In genomic region chr6:12172572-12172971, GRCh38 we compare ENCODE assay signal across 20 cellular contexts.
A peak's percentile ranks its signal among the peaks of the same experiment; 100 is the strongest.
DNase-seq lines count a peak whose midpoint lies in the region; FAIRE-seq and TF ChIP-seq lines count a peak whose summit lies in the region.
"Had no signal": no experiment of that assay in that cellular context is flagged by ENCODE, and none has a peak within 500 bp of the region (broad histone marks: within the 10 kb centered on the region; RNA-seq: fewer than 3 reads in every experiment).

No MANE protein-coding gene starts in this region.

- no peak for TF ChIP-seq CTCF in HFFc6 (IDR thresholded peaks at IDR 0.05)

- no peak overlapping the region for H3K27ac Mint-ChIP-seq in HFFc6
- H3K27ac Mint-ChIP-seq: B cell; CD4-positive, alpha-beta T cell; CD8-positive, alpha-beta T cell had no signal

- H3K36me3 Mint-ChIP-seq in HFFc6 (ENCODE audit: low read depth): no peaks in the 10 kb centered on the region

- DNase-seq in NOMO-1 treated with DMSO at 0.1 percent for 48 hours (lab: John Stamatoyannopoulos, UW; ENCODE audit: unreplicated experiment): peak; percentile 38
- no peak for DNase-seq in NOMO-1 treated with dmso at 0.1 percent for 144 hours (lab: John Stamatoyannopoulos, UW; ENCODE audit: unreplicated experiment)
- peak; percentile 34 for DNase-seq in NCI-H69 (lab: John Stamatoyannopoulos, UW)
- DNase-seq in hypothalamus (lab: John Stamatoyannopoulos, UW): no peak
- no peak for DNase-seq in HFFc6
- DNase-seq in iPS-NIHi7 (ENCODE audit: extremely low spot score): no peak
- DNase-seq: AML-193; Caco-2; Calu3; CD4-positive, alpha-beta T cell; CD8-positive, alpha-beta T cell; DMS79 treated with DMSO at 0.1 percent for 48 hours; GF-D8 had no signal

- no peak overlapping the region for H3K4me3 Mint-ChIP-seq in HFFc6
- H3K4me3 Mint-ChIP-seq: B cell; CD4-positive, alpha-beta T cell; CD8-positive, alpha-beta T cell had no signal

- FAIRE-seq in colon (lab: Jason Lieb, UNC): peak; percentile 10
- FAIRE-seq: A549, D721Med, G401.6, GM12891, GM19239 had no signal

- peaks cover 29% of the 10 kb centered on the region for H3K4me1 Mint-ChIP-seq in HFFc6 (ENCODE audit: low read depth)
- H3K4me1 Mint-ChIP-seq: B cell had no signal

- no peaks in the 10 kb centered on the region for H3K9me3 Mint-ChIP-seq in HFFc6
- H3K9me3 Mint-ChIP-seq: CD8-positive, alpha-beta T cell had no signal

- H3K27me3 Mint-ChIP-seq in HFFc6 (ENCODE audit: insufficient read depth): no peaks in the 10 kb centered on the region
- H3K27me3 Mint-ChIP-seq: B cell; CD4-positive, alpha-beta T cell had no signal

Comparison
In these comparisons a context has a peak if more than half of its experiments do, and no peak if none do; other contexts are left out.
1. DNase-seq: peak in NOMO-1 treated with DMSO at 0.1 percent for 48 hours (single experiment) and NCI-H69 (single experiment); none in NOMO-1 treated with dmso at 0.1 percent for 144 hours (single experiment), hypothalamus (0 of 51), HFFc6 (single experiment) and iPS-NIHi7 (single experiment).